In the genomic region with DNA sequence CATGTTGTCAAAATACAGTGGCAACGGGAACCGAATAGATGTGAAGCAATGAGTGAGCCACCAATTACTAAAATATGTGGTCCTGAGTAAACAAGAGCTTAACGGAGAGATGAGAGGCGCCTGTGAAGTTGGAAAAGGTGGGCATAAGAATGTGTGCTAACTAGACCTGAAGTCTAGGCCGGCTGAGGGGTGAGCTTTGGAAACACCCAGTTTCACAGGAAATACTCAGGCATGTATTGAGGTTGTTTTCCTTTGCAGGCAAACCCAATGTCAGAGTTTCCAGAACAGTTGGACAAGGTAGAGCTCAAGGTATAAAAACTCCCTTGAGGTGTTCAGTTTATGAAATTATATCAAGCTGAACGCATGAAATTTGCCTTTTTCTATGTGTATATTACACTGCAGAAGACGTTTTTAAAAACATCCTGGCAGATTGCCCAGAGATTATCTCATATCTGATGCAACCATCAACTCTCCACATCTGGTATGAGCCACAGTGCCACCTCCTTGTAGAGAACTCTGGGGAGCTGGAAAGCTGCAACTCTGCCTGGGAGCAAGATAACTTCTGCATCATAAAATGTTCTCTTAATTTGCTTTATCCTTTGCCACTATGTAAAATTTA, we compare ENCODE assay signal across 1 cellular context.
A peak's percentile ranks its signal among the peaks of the same experiment; 100 is the strongest.
TF ChIP-seq lines count a peak whose summit lies in the region.

No MANE protein-coding gene starts in this region.

TF ChIP-seq in GM12878, 131 proteins besides CTCF, POLR2A, EP300 and RAD21 (continued from another document):
- TF ChIP-seq, protein P1, sequence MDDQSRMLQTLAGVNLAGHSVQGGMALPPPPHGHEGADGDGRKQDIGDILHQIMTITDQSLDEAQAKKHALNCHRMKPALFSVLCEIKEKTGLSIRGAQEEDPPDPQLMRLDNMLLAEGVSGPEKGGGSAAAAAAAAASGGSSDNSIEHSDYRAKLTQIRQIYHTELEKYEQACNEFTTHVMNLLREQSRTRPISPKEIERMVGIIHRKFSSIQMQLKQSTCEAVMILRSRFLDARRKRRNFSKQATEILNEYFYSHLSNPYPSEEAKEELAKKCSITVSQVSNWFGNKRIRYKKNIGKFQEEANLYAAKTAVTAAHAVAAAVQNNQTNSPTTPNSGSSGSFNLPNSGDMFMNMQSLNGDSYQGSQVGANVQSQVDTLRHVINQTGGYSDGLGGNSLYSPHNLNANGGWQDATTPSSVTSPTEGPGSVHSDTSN (IDR thresholded peaks at IDR 0.05; ENCODE audit: insufficient replicate concordance, low read depth, low read length) = no peak
- 0 out of 2 replicates have a peak, but pooled peaks have one; percentile 22 for TF ChIP-seq RUNX3 (IDR thresholded peaks at IDR 0.05; ENCODE audit: low read length)
